ENCODE assay signal across 18 cellular contexts in the genomic region with DNA sequence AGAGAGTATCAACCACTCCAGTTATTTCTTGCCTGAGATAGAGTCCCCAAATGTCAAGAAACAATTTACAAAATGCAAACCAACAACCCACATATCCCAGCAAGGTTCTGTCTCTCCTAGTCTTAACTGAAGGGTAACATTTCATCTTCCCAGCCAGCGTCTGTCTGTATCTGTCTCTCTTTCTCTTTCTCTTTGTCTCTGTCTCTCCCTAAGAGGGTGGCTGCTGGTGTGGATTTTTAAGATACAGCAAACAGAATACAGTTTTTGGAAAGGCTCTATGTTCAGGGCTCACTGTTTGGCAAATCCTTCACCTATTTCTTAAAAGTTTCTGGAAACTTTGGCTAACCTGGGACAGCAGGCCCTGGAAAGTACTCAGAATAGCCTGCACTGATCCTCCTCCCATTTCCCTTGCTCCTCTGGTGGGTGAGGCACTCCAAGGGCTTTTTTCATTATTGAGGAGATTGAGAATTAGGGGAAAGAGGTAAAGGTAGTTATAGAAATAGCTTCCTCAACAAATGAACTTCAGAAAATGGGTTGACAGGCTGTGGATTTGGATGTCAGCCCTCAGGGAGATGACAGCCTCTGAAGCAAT. TPM values are rescaled to one million over a fixed set of nuclear protein-coding genes. Genes with fewer than 3 reads are reported as not detected.
DNase-seq lines count a peak whose midpoint lies in the region; ATAC-seq and TF ChIP-seq lines count a peak whose summit lies in the region.
"Had no signal": no experiment of that assay in that cellular context is flagged by ENCODE, and none has a peak within 500 bp of the region (broad histone marks: within the 10 kb centered on the region; RNA-seq: fewer than 3 reads in every experiment).

No MANE protein-coding gene starts in this region.

- DNase-seq in Panc1 (ENCODE audit: low read depth, low spot score) (no peak), upper lobe of right lung (no peak), amniotic stem cell (lab: John Stamatoyannopoulos, UW) (no peak)
- no peak for DNase-seq in activated T-cell treated with anti-CD3 and anti-CD28 coated beads, Interleukin-2, amount 50 U/mL, for 48 hours
- DNase-seq: activated CD4-positive, alpha-beta T cell treated with anti-CD3 and anti-CD28 coated beads, Interleukin-2, amount 50 U/mL, for 4 hours; activated naive CD8-positive, alpha-beta T cell treated with anti-CD3 and anti-CD28 coated beads, Interleukin-2, amount 50 U/mL, for 24 hours; activated T-cell treated with anti-CD3 and anti-CD28 coated beads, Interleukin-2, amount 50 U/mL, for 72 hours; left cardiac atrium; naive thymus-derived CD4-positive, alpha-beta T cell; NCI-H1092 treated with DMSO at 0.1 percent for 48 hours; stimulated activated CD8-positive, alpha-beta memory T cell treated with anti-CD3 and anti-CD28 coated beads, Interleukin-4, amount 100 ng/mL, for 48 hours had no signal

- in situ Hi-C loops in Panc1 (cut with HindIII; ENCODE audit: low pct_unique_long_range_greater_than_20kb, low sequenced_read_pairs) = no loop called here

- TF ChIP-seq CTCF in Panc1 (IDR thresholded peaks at IDR 0.05) (no peak), upper lobe of right lung (IDR thresholded peaks at IDR 0.05) (no peak)

- 55 to 57% methylated on average over 1 of the region's 1 CpG for WGBS in esophagus, 2 donors

- CTCF ChIA-PET in Panc1 (lab: Charles Lee) = no interaction called here

- intact Hi-C loops in Panc1 (cut with micrococcal nuclease; ENCODE audit: unreplicated experiment) (no loop called here), upper lobe of right lung (cut with DNase I) (no loop called here)

- H3K27ac ChIP-seq in Panc1 (ENCODE audit: low read length) = peak overlapping the region; percentile 97
- peak overlapping the region; percentile 92 to 94 for H3K27ac ChIP-seq in esophagus (ENCODE audit: low read depth in 2 of 2, low read length in 1 of 2)
- peak overlapping the region; percentile 90 for H3K27ac ChIP-seq in muscle layer of duodenum (ENCODE audit: low read length)
- H3K27ac ChIP-seq in upper lobe of right lung = peak overlapping the region; percentile 83
- H3K27ac ChIP-seq: epithelial cell of prostate had no signal

- H3K4me3 ChIP-seq in Panc1 (ENCODE audit: low read depth in 2 of 2, low read length in 2 of 2) (peak overlapping the region; percentile 22 to 99; a peak in 3 of 4 replicates), esophagus (ENCODE audit: low read depth in 1 of 2, low read length in 2 of 2) (no peak overlapping the region), muscle layer of duodenum (ENCODE audit: low read depth in 1 of 2, low read length in 2 of 2) (peak overlapping the region; percentile 55 to 62), upper lobe of right lung (peak overlapping the region; percentile 59)

- H3K36me3 ChIP-seq in Panc1 (ENCODE audit: control insufficient read depth, insufficient read depth, low read length) (peaks cover 15% of the 10 kb centered on the region), esophagus (ENCODE audit: control insufficient read depth in 2 of 2, insufficient read depth in 2 of 2, low read length in 1 of 2) (no peaks in the 10 kb centered on the region), muscle layer of duodenum (ENCODE audit: control insufficient read depth in 1 of 2, insufficient read depth in 2 of 2, low read length in 2 of 2) (no peaks in the 10 kb centered on the region), upper lobe of right lung (no peaks in the 10 kb centered on the region)

- peaks cover 97% of the 10 kb centered on the region for H3K4me1 ChIP-seq in Panc1 (ENCODE audit: control insufficient read depth, insufficient read depth, low read length)
- H3K4me1 ChIP-seq in esophagus (ENCODE audit: control insufficient read depth in 2 of 2, insufficient read depth in 2 of 2, low read length in 1 of 2) = peaks cover 0 to 3% of the 10 kb centered on the region in 2 donors
- peaks cover 14 to 67% of the 10 kb centered on the region in 2 donors for H3K4me1 ChIP-seq in muscle layer of duodenum (ENCODE audit: control insufficient read depth in 1 of 2, insufficient read depth in 2 of 2, low read length in 2 of 2)
- H3K4me1 ChIP-seq in upper lobe of right lung = peaks cover 18% of the 10 kb centered on the region

- H3K9me3 ChIP-seq in Panc1 (ENCODE audit: control insufficient read depth, insufficient read depth, low read depth, low read length) = no peaks in the 10 kb centered on the region
- no peaks in the 10 kb centered on the region for H3K9me3 ChIP-seq in esophagus (ENCODE audit: control insufficient read depth in 2 of 2, insufficient read depth in 1 of 2, low read depth in 1 of 2, low read length in 1 of 2)
- H3K9me3 ChIP-seq in muscle layer of duodenum (ENCODE audit: control insufficient read depth in 1 of 2, low read length in 2 of 2) = no peaks in the 10 kb centered on the region
- H3K9me3 ChIP-seq in upper lobe of right lung = no peaks in the 10 kb centered on the region

- BruUV-seq in Panc1 (replicated peaks; lab: Mats Ljungman, UMichigan) = no TSS peak

- H3K27me3 ChIP-seq in Panc1 (ENCODE audit: control insufficient read depth, insufficient read depth, low read length) (no peaks in the 10 kb centered on the region), esophagus (ENCODE audit: control insufficient read depth in 1 of 2, insufficient read depth in 2 of 2, low read length in 2 of 2) (no peaks in the 10 kb centered on the region), muscle layer of duodenum (ENCODE audit: low read depth, low read length) (peaks cover 12% of the 10 kb centered on the region), upper lobe of right lung (peaks cover 79% of the 10 kb centered on the region)

- POLR2A ChIA-PET in Panc1 (lab: Charles Lee) = interaction anchor here (0.7 kb wide), 1 partner anchor 16 kb away, joined by 3 read pairs; no protein-coding TSS in a partner anchor

- ATAC-seq in Panc1 = no peak; the same call in 1 of the 2 replicates
- ATAC-seq in upper lobe of right lung = no peak
- no peak for ATAC-seq in GM19035 (IDR thresholded peaks at IDR 0.05; ENCODE audit: unreplicated experiment)
- ATAC-seq: activated naive CD8-positive, alpha-beta T cell treated with anti-CD3 and anti-CD28 coated beads, Interleukin-2, amount 50 U/mL, for 24 hours; activated T-cell treated with anti-CD3 and anti-CD28 coated beads, Interleukin-2, amount 50 U/mL, for 72 hours; left cardiac atrium; naive thymus-derived CD4-positive, alpha-beta T cell had no signal

RNA-seq across cellular contexts. Expression of gene HOXB4, which starts 6.2 kb away (rescaled TPM):
- total RNA-seq in Panc1 (2021; ENCODE audit: unreplicated experiment) (27.9 TPM), upper lobe of right lung (4.9 TPM)
- 19.4 TPM for polyA plus RNA-seq in Panc1 (2012; ENCODE audit: insufficient read length)
- 1 to 10 TPM; 1.8 to 4.2 TPM for polyA plus RNA-seq in esophagus
- polyA plus RNA-seq: CD14-positive monocyte; naive thymus-derived CD4-positive, alpha-beta T cell had no signal

RNA-seq across cellular contexts. Expression of gene HOXB3, which starts 18.1 kb away (rescaled TPM):
- total RNA-seq in Panc1 (2021; ENCODE audit: unreplicated experiment) = 127 TPM
- polyA plus RNA-seq in Panc1 (2012; ENCODE audit: insufficient read length) = 113 TPM
- polyA plus RNA-seq in esophagus = 10 to 100 TPM in 1 of 2 donors, 1 to 10 TPM in 1; 6.3 to 12.7 TPM
- 13.3 TPM for total RNA-seq in upper lobe of right lung
- polyA plus RNA-seq: CD14-positive monocyte had no signal

RNA-seq across cellular contexts. Expression of gene HOXB5, which starts 21.7 kb away (rescaled TPM):
- total RNA-seq in Panc1 (2021; ENCODE audit: unreplicated experiment) = 67.2 TPM
- polyA plus RNA-seq in Panc1 (2012; ENCODE audit: insufficient read length) = 64.4 TPM
- polyA plus RNA-seq in esophagus = under 1 TPM; 0.09 to 0.10 TPM
- total RNA-seq in upper lobe of right lung = 4.4 TPM
- total RNA-seq: activated T-cell treated with anti-CD3 and anti-CD28 coated beads, Interleukin-2, amount 50 U/mL, for 72 hours; H7; naive thymus-derived CD4-positive, alpha-beta T cell; SK-MEL-5 had no signal
- polyA plus RNA-seq: CD14-positive monocyte; naive thymus-derived CD4-positive, alpha-beta T cell had no signal

RNA-seq across cellular contexts. Expression of gene HOXB2, which starts 27.0 kb away (rescaled TPM):
- 70.1 TPM for total RNA-seq in Panc1 (2021; ENCODE audit: unreplicated experiment)
- 66.6 TPM for polyA plus RNA-seq in Panc1 (2012; ENCODE audit: insufficient read length)
- polyA plus RNA-seq in esophagus = 10 to 100 TPM; 11.3 to 18.9 TPM
- total RNA-seq in upper lobe of right lung = 11.0 TPM
- total RNA-seq: SK-MEL-5 had no signal

RNA-seq across cellular contexts. Expression of gene HOXB6, which starts 32.9 kb away (rescaled TPM):
- total RNA-seq in Panc1 (2021; ENCODE audit: unreplicated experiment) (196 TPM), upper lobe of right lung (4.9 TPM)
- 167 TPM for polyA plus RNA-seq in Panc1 (2012; ENCODE audit: insufficient read length)
- under 1 TPM; 0.29 to 0.31 TPM for polyA plus RNA-seq in esophagus
- total RNA-seq: H7 had no signal
- polyA plus RNA-seq: CD14-positive monocyte; naive thymus-derived CD4-positive, alpha-beta T cell had no signal

Comparison
In these comparisons a context has a peak if more than half of its experiments do, and no peak if none do; other contexts are left out.
1. H3K4me3 ChIP-seq: peak in Panc1 (2 of 2), muscle layer of duodenum (2 of 2) and upper lobe of right lung (single experiment); none in esophagus (0 of 2).
2. RNA of gene HOXB5, which starts 21.7 kb away (total RNA-seq): 67.2 TPM in Panc1 (single experiment); 4.4 TPM in upper lobe of right lung (single experiment); every median in the first group is over 10 times any median in the second.
3. Peak in every context shown above with its lines, with median percentiles within 50 percentile points of each other: H3K27ac ChIP-seq.